10 cellular contexts compared by ENCODE assay signal in the genomic region with DNA sequence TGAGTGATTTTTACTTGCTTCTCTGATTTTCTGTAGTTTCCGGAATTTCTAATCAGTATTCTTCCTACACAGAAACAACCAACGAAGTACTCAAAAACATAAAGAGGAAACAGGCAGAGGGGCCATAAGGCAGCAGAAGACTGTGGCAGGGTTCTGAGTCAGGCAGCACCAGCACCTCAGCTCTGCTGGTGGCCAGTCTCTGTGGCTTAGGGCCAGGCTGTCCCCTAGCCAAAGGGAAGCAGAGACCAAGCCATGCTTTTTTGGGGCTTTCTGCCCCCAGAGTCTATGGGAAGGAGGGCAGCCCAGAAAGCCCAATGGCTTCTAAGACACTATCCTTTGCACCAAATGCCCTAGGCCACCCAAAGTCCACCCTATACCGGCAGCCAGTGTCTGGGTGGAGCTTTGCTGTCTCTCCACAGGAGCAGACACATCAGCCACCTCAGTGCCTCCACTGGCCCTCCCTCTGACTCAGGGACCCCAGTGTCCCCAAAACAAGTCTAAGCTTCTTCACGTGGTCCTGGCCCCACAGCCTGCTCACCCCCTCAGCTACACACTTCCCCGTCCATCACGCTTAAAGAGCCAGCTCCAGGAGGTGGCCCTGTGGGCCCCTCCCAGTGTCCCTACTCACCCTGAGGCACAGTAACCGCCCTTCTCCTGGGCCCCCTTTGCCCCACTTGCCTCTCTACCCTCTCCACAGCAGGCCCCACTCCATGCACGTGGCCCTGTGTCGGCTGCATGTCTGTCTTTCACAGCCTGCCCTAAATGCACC. TPM values are rescaled to one million over a fixed set of nuclear protein-coding genes. Genes with fewer than 3 reads are reported as not detected.
DNase-seq lines count a peak whose midpoint lies in the region; ATAC-seq and TF ChIP-seq lines count a peak whose summit lies in the region.
"Had no signal": no experiment of that assay in that cellular context is flagged by ENCODE, and none has a peak within 500 bp of the region (broad histone marks: within the 10 kb centered on the region; RNA-seq: fewer than 3 reads in every experiment).

No MANE protein-coding gene starts in this region.

- H3K9ac ChIP-seq in mammary epithelial cell (ENCODE audit: insufficient read depth, low read length), result no peak overlapping the region

- no peak for TF ChIP-seq CTCF in mammary epithelial cell (conservative IDR thresholded peaks at IDR 0.05 in 1 of 2, IDR thresholded peaks at IDR 0.05 in 1 of 2; ENCODE audit: extremely low read depth in 1 of 2, insufficient read depth in 1 of 2, low read depth in 1 of 2, low read length in 2 of 2)

- no peak overlapping the region for H3K4me3 ChIP-seq in mammary epithelial cell (replicated peaks in 1 of 3; ENCODE audit: insufficient read depth in 1 of 3, low read depth in 2 of 3, low read length in 3 of 3)
- no peak overlapping the region for H3K4me3 ChIP-seq in aorta (ENCODE audit: low read length in 2 of 2)

- 50% methylated on average over 7 of the region's 9 CpGs for WGBS in mammary epithelial cell (ENCODE audit: low coverage, missing lambda C conversion rate)
- WGBS in aorta, 2 donors, result 30 to 35% methylated on average over 9 of the region's 9 CpGs

- H3K27ac ChIP-seq in mammary epithelial cell (ENCODE audit: insufficient read depth, low read depth, low read length) (no peak overlapping the region), aorta (ENCODE audit: low read depth in 1 of 2, low read length in 2 of 2) (peak overlapping the region; percentile 16 to 78)

- H3K27me3 ChIP-seq in mammary epithelial cell (ENCODE audit: insufficient read depth, low read length), result no peaks in the 10 kb centered on the region
- H3K27me3 ChIP-seq in aorta (ENCODE audit: control insufficient read depth in 1 of 2, insufficient read depth in 2 of 2, low read length in 1 of 2), result no peaks in the 10 kb centered on the region

- no peak overlapping the region for H2AFZ ChIP-seq in mammary epithelial cell (ENCODE audit: low read depth, low read length)

- no TSS peak for BruUV-seq in mammary epithelial cell (replicated peaks; lab: Mats Ljungman, UMichigan)

- H3K79me2 ChIP-seq in mammary epithelial cell (ENCODE audit: insufficient read depth, low read length), result peaks cover 85% of the 10 kb centered on the region

- H3K36me3 ChIP-seq in mammary epithelial cell (ENCODE audit: insufficient read depth, low read length) (peaks cover 3% of the 10 kb centered on the region), aorta (ENCODE audit: control insufficient read depth in 1 of 2, insufficient read depth in 2 of 2, low read length in 1 of 2) (no peaks in the 10 kb centered on the region)

- H3K4me2 ChIP-seq in mammary epithelial cell (ENCODE audit: insufficient read depth, low read depth, low read length), result peak overlapping the region; percentile 24

- DNase-seq in cardiac septum (ENCODE audit: low spot score) (peak; percentile 71), left cardiac atrium (no peak), mammary epithelial cell (no peak), myocyte (ENCODE audit: low read depth) (peak; percentile 28), aorta (peak in 1 of 2 donors; percentile 74), NCI-H1694 treated with DMSO at 0.1 percent for 48 hours (lab: John Stamatoyannopoulos, UW) (no peak), NCI-H1694 (lab: John Stamatoyannopoulos, UW) (no peak), SIG-M5 (lab: John Stamatoyannopoulos, UW) (no peak)
- DNase-seq: activated gamma-delta T cell, COR-L47 had no signal

- CTCF ChIA-PET in mammary epithelial cell (lab: Charles Lee; ENCODE audit: low non-redundant PET), result no interaction called here

- no peaks in the 10 kb centered on the region for H4K20me1 ChIP-seq in mammary epithelial cell (ENCODE audit: insufficient read depth, low read length)

- intact Hi-C loops in cardiac septum (cut with DNase I), result no loop called here
- intact Hi-C loops in left cardiac atrium (cut with DNase I), result no loop called here
- intact Hi-C loops in mammary epithelial cell (cut with micrococcal nuclease), result loop anchor here (10.0 kb wide), 1 partner anchor 454 kb away; a partner anchor contains a TSS
- intact Hi-C loops in aorta (cut with DNase I), result loop anchor here in 1 of 2 donors (10.0 kb wide), 1 partner anchor 234 kb away; a partner anchor contains a TSS

- dilution Hi-C loops in mammary epithelial cell (cut with HindIII; ENCODE audit: low sequenced_read_pairs), result loop anchor here (10.0 kb wide), 1 partner anchor 64 kb away; no protein-coding TSS in a partner anchor

- no peak for ATAC-seq in left cardiac atrium
- ATAC-seq in aorta (ENCODE audit: low FRiP score), result no peak

- H3K9me3 ChIP-seq in mammary epithelial cell (replicated peaks; ENCODE audit: insufficient read depth, low read length) (no peaks in the 10 kb centered on the region), aorta (ENCODE audit: control insufficient read depth, low read length) (no peaks in the 10 kb centered on the region)

- in situ Hi-C loops in mammary epithelial cell (cut with MboI; ENCODE audit: low sequenced_read_pairs in 2 of 2), result no loop called here

- H3K4me1 ChIP-seq in mammary epithelial cell (ENCODE audit: insufficient read depth, low read length) (peaks cover 56% of the 10 kb centered on the region), aorta (ENCODE audit: control insufficient read depth in 1 of 2, insufficient read depth in 2 of 2, low read length in 2 of 2) (peaks cover 9 to 19% of the 10 kb centered on the region in 2 donors)

RNA-seq across cellular contexts. Expression of a gene that starts 46.2 kb away (rescaled TPM):
- total RNA-seq in cardiac septum, result 35.6 TPM
- 10 to 100 TPM; 24.2 to 38.4 TPM for total RNA-seq in left cardiac atrium
- total RNA-seq in mammary epithelial cell, result 10 to 100 TPM; 17.8 to 42.1 TPM
- 31.4 TPM for polyA plus RNA-seq in mammary epithelial cell
- 19.6 TPM for polyA minus RNA-seq in mammary epithelial cell
- total RNA-seq in myocyte, result 20.9 and 22.6 TPM in 2 replicates
- polyA plus RNA-seq in myocyte (2012), result 31.8 TPM
- total RNA-seq in aorta, result 10 to 100 TPM; 30.5 to 35.9 TPM
- polyA plus RNA-seq in aorta, result 10 to 100 TPM; 43.5 to 46.5 TPM

RNA-seq across cellular contexts. Expression of a gene that starts 49.1 kb away (rescaled TPM):
- total RNA-seq in cardiac septum, result 14.2 TPM
- 10 to 100 TPM; 17.1 to 23.9 TPM for total RNA-seq in left cardiac atrium
- total RNA-seq in mammary epithelial cell, result 10 to 100 TPM; 21.3 to 42.3 TPM
- 24.6 TPM for polyA plus RNA-seq in mammary epithelial cell
- polyA minus RNA-seq in mammary epithelial cell, result 63.5 TPM
- total RNA-seq in myocyte, result 2.3 and 4.4 TPM in 2 replicates
- polyA plus RNA-seq in myocyte (2012), result 4.0 TPM
- 10 to 100 TPM; 26.2 to 45.8 TPM for total RNA-seq in aorta
- 10 to 100 TPM in 1 of 2 donors, 1 to 10 TPM in 1; 6.3 to 55.8 TPM for polyA plus RNA-seq in aorta

RNA-seq across cellular contexts. Expression of a gene that starts 52.8 kb away (rescaled TPM):
- total RNA-seq in cardiac septum (5.4 TPM), left cardiac atrium (10 to 100 TPM in 1 of 2 donors, 1 to 10 TPM in 1; 5.4 to 10.0 TPM), mammary epithelial cell (under 1 TPM in 1 of 2 donors, not detected in 1; 0.33 TPM), myocyte (5.6 and 5.7 TPM in 2 replicates), aorta (1 to 10 TPM; 6.6 to 6.7 TPM)
- polyA plus RNA-seq in mammary epithelial cell (not detected), aorta (10 to 100 TPM in 1 of 2 donors, 1 to 10 TPM in 1; 8.4 to 38.6 TPM)
- polyA minus RNA-seq in mammary epithelial cell, result not detected
- 3.6 TPM for polyA plus RNA-seq in myocyte (2012)

Comparison
In these comparisons a context has a peak if more than half of its experiments do, and no peak if none do; other contexts are left out.
1. DNase-seq: peak in cardiac septum (single experiment) and myocyte (single experiment); none in left cardiac atrium (single experiment), mammary epithelial cell (single experiment), NCI-H1694 treated with DMSO at 0.1 percent for 48 hours (single experiment), NCI-H1694 (single experiment) and SIG-M5 (single experiment).